In the genomic region with DNA sequence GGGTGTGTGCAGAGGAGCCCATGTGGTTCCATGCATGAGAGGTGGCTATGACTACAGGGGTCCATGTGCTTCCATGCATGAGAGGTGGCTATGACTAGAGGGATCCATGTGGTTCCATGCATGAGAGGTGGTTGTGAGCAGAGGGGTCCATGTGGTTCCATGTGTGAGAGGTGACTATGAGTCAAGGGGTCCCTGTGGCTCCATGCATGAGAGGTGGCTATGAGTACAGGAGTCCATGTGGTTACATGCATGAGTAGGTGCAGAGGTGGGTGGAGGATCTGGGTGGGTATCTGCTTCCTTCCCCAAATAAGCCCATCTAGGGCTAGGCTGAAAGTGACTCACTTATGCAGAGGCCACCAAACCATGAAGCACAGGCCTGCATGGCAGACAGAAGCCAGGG, we compare ENCODE assay signal across 10 cellular contexts.
DNase-seq lines count a peak whose midpoint lies in the region; ATAC-seq and TF ChIP-seq lines count a peak whose summit lies in the region.
"Had no signal": no experiment of that assay in that cellular context is flagged by ENCODE, and none has a peak within 500 bp of the region (broad histone marks: within the 10 kb centered on the region; RNA-seq: fewer than 3 reads in every experiment).

No MANE protein-coding gene starts in this region.

- no peak for TF ChIP-seq POLR2A in right lobe of liver (IDR thresholded peaks at IDR 0.05)
- no peak for TF ChIP-seq POLR2A in ovary (IDR thresholded peaks at IDR 0.05)

- no peaks in the 10 kb centered on the region for H3K9me2 ChIP-seq in DOHH2 (replicated peaks; ENCODE audit: control insufficient read depth, low read length)

- intact Hi-C loops in right lobe of liver (cut with DNase I), result no loop called here
- intact Hi-C loops in ovary (cut with DNase I), result no loop called here

- TF ChIP-seq CTCF in DOHH2 (IDR thresholded peaks at IDR 0.05; ENCODE audit: low read depth, low read length, poor library complexity, severe bottlenecking), result no peak
- no peak for TF ChIP-seq CTCF in right lobe of liver (IDR thresholded peaks at IDR 0.05)
- TF ChIP-seq CTCF in ovary (IDR thresholded peaks at IDR 0.05), result no peak

- H3K36me3 ChIP-seq in DOHH2 (ENCODE audit: control insufficient read depth, low read length) (no peaks in the 10 kb centered on the region), right lobe of liver (peaks cover 8 to 76% (median 27%) of the 10 kb centered on the region in 4 donors), ovary (no peaks in the 10 kb centered on the region)

- H3K27me3 ChIP-seq in DOHH2 (ENCODE audit: control insufficient read depth, low read length) (no peaks in the 10 kb centered on the region), right lobe of liver (no peaks in the 10 kb centered on the region), ovary (no peaks in the 10 kb centered on the region)

- DNase-seq in right lobe of liver, result no peak
- no peak for DNase-seq in ovary
- no peak for DNase-seq in activated gamma-delta T cell treated with Interleukin-2 at 50 U/mL for 16 hours
- no peak for DNase-seq in C1 segment of cervical spinal cord (lab: John Stamatoyannopoulos, UW)
- no peak for DNase-seq in EL
- DNase-seq: Kasumi-1, NCI-H510A had no signal

- no peaks in the 10 kb centered on the region; the same call in 1 of the 2 replicates for H4K20me1 ChIP-seq in DOHH2 (ENCODE audit: control insufficient read depth, insufficient read depth, low read depth, low read length)

- H3K9me3 ChIP-seq in DOHH2 (ENCODE audit: control insufficient read depth, insufficient read depth, low read length) (no peaks in the 10 kb centered on the region), right lobe of liver (no peaks in the 10 kb centered on the region), ovary (no peaks in the 10 kb centered on the region)

- H3K4me1 ChIP-seq in DOHH2 (ENCODE audit: control insufficient read depth, low read length), result peaks cover 15% of the 10 kb centered on the region
- no peaks in the 10 kb centered on the region for H3K4me1 ChIP-seq in right lobe of liver
- peaks cover 4% of the 10 kb centered on the region for H3K4me1 ChIP-seq in ovary (ENCODE audit: insufficient read depth)

- H3K4me3 ChIP-seq in DOHH2 (ENCODE audit: low read length), result no peak overlapping the region
- H3K4me3 ChIP-seq in right lobe of liver, result no peak overlapping the region
- H3K4me3 ChIP-seq in ovary, result no peak overlapping the region

- no peaks in the 10 kb centered on the region for H3F3A ChIP-seq in DOHH2 (ENCODE audit: control insufficient read depth, insufficient read depth)

- no peak for TF ChIP-seq EP300 in ovary (IDR thresholded peaks at IDR 0.05)

- peak overlapping the region; percentile 14; the same call in 1 of the 2 replicates for H3K4me2 ChIP-seq in DOHH2 (ENCODE audit: low read length)

- no peaks in the 10 kb centered on the region for H3K79me2 ChIP-seq in DOHH2 (ENCODE audit: control insufficient read depth, low read length)

- H3K27ac ChIP-seq in DOHH2 (ENCODE audit: low read depth, low read length) (no peak overlapping the region), right lobe of liver (no peak overlapping the region), ovary (no peak overlapping the region)

- ATAC-seq in GM19452 (IDR thresholded peaks at IDR 0.05; ENCODE audit: unreplicated experiment) (peak; percentile 60), HG03175 (IDR thresholded peaks at IDR 0.05; ENCODE audit: unreplicated experiment) (peak; percentile 58), right lobe of liver (peak in 3 of 4 donors; percentile 2 to 7 (median 3))

Comparison
In these comparisons a context has a peak if more than half of its experiments do, and no peak if none do; other contexts are left out.
1. ATAC-seq: peak in every context shown above with its lines; median percentile 60 in GM19452; 58 in HG03175; 3 in right lobe of liver.